Comparison of ENCODE assay signal across 4 cellular contexts in the genomic region with DNA sequence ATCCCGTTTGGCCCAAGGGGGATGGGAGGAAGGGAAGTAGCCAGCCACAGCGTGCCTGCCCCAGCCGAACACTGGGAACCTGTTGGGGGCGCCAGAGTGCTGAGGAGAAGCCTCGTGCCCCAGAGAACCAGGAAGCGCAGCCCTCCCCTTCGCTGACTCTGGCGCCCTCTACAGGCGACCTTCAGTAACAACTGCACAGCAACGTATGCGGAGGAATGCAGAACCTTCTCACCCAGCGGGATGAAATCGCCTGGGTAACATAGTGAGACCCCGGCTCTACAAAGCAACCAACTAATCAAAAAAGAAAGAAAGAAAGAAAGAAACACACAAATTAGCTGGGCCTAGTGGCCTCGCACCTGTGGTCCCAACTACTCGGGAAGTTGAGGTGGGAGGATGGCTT. TPM values are rescaled to one million over a fixed set of nuclear protein-coding genes. Genes with fewer than 3 reads are reported as not detected.
"Had no signal": no experiment of that assay in that cellular context is flagged by ENCODE, and none has a peak within 500 bp of the region (broad histone marks: within the 10 kb centered on the region; RNA-seq: fewer than 3 reads in every experiment).

A gene with protein sequence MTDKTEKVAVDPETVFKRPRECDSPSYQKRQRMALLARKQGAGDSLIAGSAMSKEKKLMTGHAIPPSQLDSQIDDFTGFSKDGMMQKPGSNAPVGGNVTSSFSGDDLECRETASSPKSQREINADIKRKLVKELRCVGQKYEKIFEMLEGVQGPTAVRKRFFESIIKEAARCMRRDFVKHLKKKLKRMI (minus strand): TSS at position 101 of the 400 bp plus-strand sequence. CDS start 3,774 bp downstream, outside the sequence.

RNA-seq across cellular contexts. Expression of the gene that starts here (rescaled TPM):
- total RNA-seq: HepG2, HT-29, IMR-90 had no signal
- polyA plus RNA-seq: HepG2, IgD-negative memory B cell, IMR-90 had no signal
